ENCODE assay signal across 1 cellular context in genomic region chr15:67084561-67084960, GRCh38.
TF ChIP-seq lines count a peak whose summit lies in the region.

No MANE protein-coding gene starts in this region.

TF ChIP-seq in HepG2, 621 proteins besides CTCF, POLR2A, EP300 and RAD21:
- TF ChIP-seq SNAPC2 (CRISPR knock-in tag; IDR thresholded peaks at IDR 0.05) (no peak), MED13 (CRISPR knock-in tag; IDR thresholded peaks at IDR 0.05) (no peak), ZNF460 (CRISPR knock-in tag; IDR thresholded peaks at IDR 0.05; ENCODE audit: borderline replicate concordance) (no peak), DNMT1 (CRISPR knock-in tag; IDR thresholded peaks at IDR 0.05) (no peak), ZNF800 (CRISPR knock-in tag; IDR thresholded peaks at IDR 0.05) (no peak), EEA1 (CRISPR knock-in tag; IDR thresholded peaks at IDR 0.05; ENCODE audit: borderline replicate concordance) (no peak), KDM1A (CRISPR knock-in tag; IDR thresholded peaks at IDR 0.05) (no peak), GMEB2 (CRISPR knock-in tag; IDR thresholded peaks at IDR 0.05; ENCODE audit: low read depth) (no peak), BRCA1 (CRISPR knock-in tag; IDR thresholded peaks at IDR 0.05) (no peak), HMGXB4 (CRISPR knock-in tag; IDR thresholded peaks at IDR 0.05; ENCODE audit: borderline replicate concordance in 1 of 2, low read depth in 1 of 2) (no peak), BCLAF1 (IDR thresholded peaks at IDR 0.05) (no peak), KDM5A (IDR thresholded peaks at IDR 0.05; ENCODE audit: borderline replicate concordance, low read length) (no peak), RERE (CRISPR knock-in tag; IDR thresholded peaks at IDR 0.05; ENCODE audit: low read depth) (no peak), ZNF225 (CRISPR knock-in tag; IDR thresholded peaks at IDR 0.05) (no peak), ZNF530 (CRISPR knock-in tag; IDR thresholded peaks at IDR 0.05; ENCODE audit: low read depth) (no peak), MIER3 (CRISPR knock-in tag; IDR thresholded peaks at IDR 0.05; ENCODE audit: borderline replicate concordance) (no peak)
